Comparison of ENCODE assay signal across 8 cellular contexts in genomic region chr10:24449334-24449740, GRCh38.
DNase-seq lines count a peak whose midpoint lies in the region; ATAC-seq and TF ChIP-seq lines count a peak whose summit lies in the region.

No MANE protein-coding gene starts in this region.

- TF ChIP-seq CTCF in astrocyte of the spinal cord (IDR thresholded peaks at IDR 0.05; ENCODE audit: low read depth, low read length) (no peak), prostate gland (IDR thresholded peaks at IDR 0.05) (no peak)
- no peak for TF ChIP-seq CTCF in activated CD8-positive, alpha-beta T cell treated with anti-CD3 and anti-CD28 coated beads for 36 hours (IDR thresholded peaks at IDR 0.05)

- H3K9me3 Mint-ChIP-seq in activated CD8-positive, alpha-beta T cell treated with anti-CD3 and anti-CD28 coated beads for 36 hours: no peaks in the 10 kb centered on the region

- POLR2A ChIA-PET in activated CD8-positive, alpha-beta T cell treated with anti-CD3 and anti-CD28 coated beads for 36 hours (lab: Charles Lee): no interaction called here

- H3K36me3 Mint-ChIP-seq in activated CD8-positive, alpha-beta T cell treated with anti-CD3 and anti-CD28 coated beads for 36 hours (ENCODE audit: low read depth): no peaks in the 10 kb centered on the region

- H3K27ac ChIP-seq in prostate gland: peak overlapping the region; percentile 8 to 26

- no peak for TF ChIP-seq POLR2A in prostate gland (IDR thresholded peaks at IDR 0.05)

- CTCF ChIA-PET in activated CD8-positive, alpha-beta T cell treated with anti-CD3 and anti-CD28 coated beads for 36 hours (lab: Charles Lee): no interaction called here

- no peaks in the 10 kb centered on the region for H3K36me3 ChIP-seq in prostate gland

- H3K4me1 Mint-ChIP-seq in activated CD8-positive, alpha-beta T cell treated with anti-CD3 and anti-CD28 coated beads for 36 hours (ENCODE audit: low read depth): peaks cover 9% of the 10 kb centered on the region

- intact Hi-C loops in prostate gland (cut with DNase I): no loop called here
- intact Hi-C loops in activated CD8-positive, alpha-beta T cell treated with anti-CD3 and anti-CD28 coated beads for 36 hours (cut with micrococcal nuclease): no loop called here

- H3K4me3 ChIP-seq in astrocyte of the spinal cord (ENCODE audit: low read depth, low read length) (peak overlapping the region; percentile 27), prostate gland (no peak overlapping the region)

- peaks cover 9% of the 10 kb centered on the region for H3K4me1 ChIP-seq in prostate gland (replicated peaks)

- no peaks in the 10 kb centered on the region for H3K9me3 ChIP-seq in prostate gland

- peak; percentile 71 for DNase-seq in astrocyte of the spinal cord (ENCODE audit: low read depth, low spot score)
- no peak for DNase-seq in prostate gland (ENCODE audit: low spot score)
- DNase-seq in globus pallidus (ENCODE audit: low spot score): no peak
- DNase-seq in activated CD8-positive, alpha-beta T cell treated with anti-CD3 and anti-CD28 coated beads for 36 hours: no peak
- DNase-seq in HPDE6-E6E7 (ENCODE audit: extremely low spot score): no peak
- no peak for DNase-seq in activated T-cell treated with anti-CD3 and anti-CD28 coated beads for 4 hours

- in situ Hi-C loops in astrocyte of the spinal cord (cut with HindIII; ENCODE audit: low sequenced_read_pairs): no loop called here

- H3K27me3 Mint-ChIP-seq in activated CD8-positive, alpha-beta T cell treated with anti-CD3 and anti-CD28 coated beads for 36 hours: peaks cover 23% of the 10 kb centered on the region

- no peak overlapping the region for H3K4me3 Mint-ChIP-seq in activated CD8-positive, alpha-beta T cell treated with anti-CD3 and anti-CD28 coated beads for 36 hours

- ATAC-seq in GM18907 (IDR thresholded peaks at IDR 0.05; ENCODE audit: unreplicated experiment): peak; percentile 89
- ATAC-seq in HG02840 (IDR thresholded peaks at IDR 0.05; ENCODE audit: low FRiP score, unreplicated experiment): peak; percentile 91
- ATAC-seq in activated CD8-positive, alpha-beta T cell treated with anti-CD3 and anti-CD28 coated beads for 36 hours: no peak

- WGBS in prostate gland: 12% methylated on average over 5 of the region's 5 CpGs

- H3K27me3 ChIP-seq in prostate gland (replicated peaks; ENCODE audit: insufficient read depth): no peaks in the 10 kb centered on the region

- H3K27ac Mint-ChIP-seq in activated CD8-positive, alpha-beta T cell treated with anti-CD3 and anti-CD28 coated beads for 36 hours: no peak overlapping the region
